Comparison of ENCODE assay signal across 10 cellular contexts in the genomic region with DNA sequence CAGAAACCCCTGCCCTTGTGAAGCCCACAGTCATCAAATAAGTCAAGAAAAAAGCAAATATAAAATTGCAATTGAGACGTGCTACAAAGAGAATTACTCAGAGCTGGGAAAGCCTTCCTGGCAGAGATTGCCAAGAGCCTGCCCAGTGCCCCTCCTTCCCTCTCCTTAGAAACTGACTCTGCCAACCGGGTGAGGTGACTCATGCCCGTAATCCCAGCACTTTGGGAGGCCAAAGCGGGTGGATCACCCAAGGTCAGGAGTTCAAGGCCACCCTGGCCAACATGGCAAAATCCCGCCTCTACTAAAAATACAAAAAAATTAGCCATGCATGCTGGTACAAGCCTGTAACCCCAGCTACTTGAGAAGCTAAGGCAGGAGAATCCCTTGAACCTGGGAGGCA.
A peak's percentile ranks its signal among the peaks of the same experiment; 100 is the strongest.
DNase-seq lines count a peak whose midpoint lies in the region; ATAC-seq and TF ChIP-seq lines count a peak whose summit lies in the region.
"Had no signal": no experiment of that assay in that cellular context is flagged by ENCODE, and none has a peak within 500 bp of the region (broad histone marks: within the 10 kb centered on the region; RNA-seq: fewer than 3 reads in every experiment).

No MANE protein-coding gene starts in this region.

- no peak overlapping the region for H3K4me3 Mint-ChIP-seq in activated T-helper 17 cell treated with anti-CD3 and anti-CD28 coated beads, Interleukin-2, amount 50 U/mL, for 72 hours
- H3K4me3 Mint-ChIP-seq: CD4-positive, alpha-beta T cell had no signal

- DNase-seq in AG08395 (ENCODE audit: low spot score) = peak; percentile 86
- DNase-seq in HS-5 (ENCODE audit: low read depth) = peak; percentile 49
- DNase-seq in astrocyte of the spinal cord (ENCODE audit: low read depth, low spot score) = peak; percentile 47
- peak; percentile 81 for DNase-seq in kidney glomerular epithelial cell (lab: John Stamatoyannopoulos, UW)
- DNase-seq in NCI-H748 (lab: John Stamatoyannopoulos, UW; ENCODE audit: unreplicated experiment) = no peak
- DNase-seq in stimulated activated CD4-positive, alpha-beta T cell treated with anti-CD3 and anti-CD28 coated beads, Interleukin-4, amount 100 ng/mL, for 4 hours = no peak

- ATAC-seq in activated T-helper 17 cell treated with anti-CD3 and anti-CD28 coated beads, Interleukin-2, amount 50 U/mL, for 72 hours (replicated peaks) = no peak
- no peak for ATAC-seq in HG02884 (IDR thresholded peaks at IDR 0.05; ENCODE audit: unreplicated experiment)

- H3K4me1 Mint-ChIP-seq in activated T-helper 17 cell treated with anti-CD3 and anti-CD28 coated beads, Interleukin-2, amount 50 U/mL, for 72 hours = no peaks in the 10 kb centered on the region

- no peaks in the 10 kb centered on the region for H3K36me3 Mint-ChIP-seq in activated T-helper 17 cell treated with anti-CD3 and anti-CD28 coated beads, Interleukin-2, amount 50 U/mL, for 72 hours (ENCODE audit: low read depth)

- in situ Hi-C loops in astrocyte of the spinal cord (cut with HindIII; ENCODE audit: low sequenced_read_pairs) = no loop called here

- no peaks in the 10 kb centered on the region for H3K9me3 Mint-ChIP-seq in activated T-helper 17 cell treated with anti-CD3 and anti-CD28 coated beads, Interleukin-2, amount 50 U/mL, for 72 hours
- H3K9me3 Mint-ChIP-seq: CD4-positive, alpha-beta T cell had no signal

- no peak overlapping the region for H3K27ac Mint-ChIP-seq in activated T-helper 17 cell treated with anti-CD3 and anti-CD28 coated beads, Interleukin-2, amount 50 U/mL, for 72 hours
- H3K27ac Mint-ChIP-seq: CD4-positive, alpha-beta T cell had no signal

- H3K27me3 Mint-ChIP-seq in activated T-helper 17 cell treated with anti-CD3 and anti-CD28 coated beads, Interleukin-2, amount 50 U/mL, for 72 hours = peaks cover 31% of the 10 kb centered on the region

- H3K4me3 ChIP-seq in astrocyte of the spinal cord (ENCODE audit: low read depth, low read length) = no peak overlapping the region
- H3K4me3 ChIP-seq: Peyer's patch had no signal

- no peak for TF ChIP-seq CTCF in astrocyte of the spinal cord (IDR thresholded peaks at IDR 0.05; ENCODE audit: low read depth, low read length)

Comparison
In these comparisons a context has a peak if more than half of its experiments do, and no peak if none do; other contexts are left out.
1. DNase-seq: peak in AG08395 (single experiment), HS-5 (single experiment), astrocyte of the spinal cord (single experiment) and kidney glomerular epithelial cell (single experiment); none in NCI-H748 (single experiment) and stimulated activated CD4-positive, alpha-beta T cell treated with anti-CD3 and anti-CD28 coated beads, Interleukin-4, amount 100 ng/mL, for 4 hours (0 of 2).